Comparison of ENCODE assay signal across 9 cellular contexts in the genomic region with DNA sequence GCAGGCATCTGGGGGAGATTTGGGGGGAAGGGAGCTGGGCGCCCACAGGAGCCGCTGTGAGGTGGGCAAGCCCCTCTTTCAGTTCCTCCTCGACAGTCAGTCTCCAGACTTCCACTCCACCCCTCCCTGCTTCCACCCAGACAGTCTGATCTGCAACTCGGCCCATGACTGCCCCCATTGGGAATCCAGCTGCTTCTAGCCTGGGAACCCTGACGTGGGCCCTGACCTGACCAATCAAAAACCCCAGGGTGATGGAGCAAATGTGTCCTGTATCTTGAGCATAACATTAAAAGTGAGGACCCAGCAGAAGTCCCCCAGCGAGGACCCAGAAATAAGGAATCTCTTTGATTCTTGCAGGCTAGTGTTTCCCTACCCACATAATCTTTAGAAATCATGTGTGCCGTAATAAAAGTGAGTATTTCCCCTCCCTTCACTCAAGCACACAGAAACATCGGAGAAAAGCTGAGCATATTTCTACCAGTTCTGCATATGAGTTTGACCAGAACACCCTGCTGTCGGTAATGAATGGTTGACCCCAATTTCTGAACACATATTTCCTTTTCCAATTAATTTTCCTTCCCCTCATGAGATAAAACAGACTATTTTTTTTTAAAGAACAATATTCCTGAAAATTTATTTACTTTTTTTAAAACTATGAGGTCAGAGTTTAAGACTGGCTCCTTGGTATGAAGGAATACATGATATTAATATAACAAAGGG. TPM values are rescaled to one million over a fixed set of nuclear protein-coding genes. Genes with fewer than 3 reads are reported as not detected.
DNase-seq lines count a peak whose midpoint lies in the region; ATAC-seq and TF ChIP-seq lines count a peak whose summit lies in the region.
"Had no signal": no experiment of that assay in that cellular context is flagged by ENCODE, and none has a peak within 500 bp of the region (broad histone marks: within the 10 kb centered on the region; RNA-seq: fewer than 3 reads in every experiment).

No MANE protein-coding gene starts in this region.

- 57 to 67% (median 62%) methylated on average over 8 to 9 of the region's 9 CpGs for WGBS in psoas muscle, 3 donors

- no peak overlapping the region for H3K4me3 ChIP-seq in BE2C (ENCODE audit: low read depth, low read length)
- no peak overlapping the region for H3K4me3 ChIP-seq in psoas muscle

- H3K36me3 ChIP-seq in BE2C (peaks cover 17% of the 10 kb centered on the region), psoas muscle (ENCODE audit: insufficient read depth in 1 of 2, low read depth in 1 of 2) (peaks cover 0 to 38% of the 10 kb centered on the region in 2 donors)

- peaks cover 4% of the 10 kb centered on the region; the same call in 1 of the 2 replicates for H3K4me1 ChIP-seq in BE2C
- H3K4me1 ChIP-seq in psoas muscle: peaks cover 86% of the 10 kb centered on the region

- no peaks in the 10 kb centered on the region for H3K9me3 ChIP-seq in BE2C
- H3K9me3 ChIP-seq in psoas muscle: no peaks in the 10 kb centered on the region

- H3K27me3 ChIP-seq in BE2C: no peaks in the 10 kb centered on the region
- H3K27me3 ChIP-seq in psoas muscle (ENCODE audit: insufficient read depth in 3 of 3, low read length in 2 of 3): no peaks in the 10 kb centered on the region

- intact Hi-C loops in psoas muscle (cut with DNase I): loop anchor here (5.0 to 10.0 kb wide), 4 partner anchors 34 to 286 kb away; partner anchors contain the start of genes ALKBH2 (in 1 of the 2), ISCU (in 1 of the 2), SART3 (in 1 of the 2) and UNG (in 1 of the 2)

- H3K27ac ChIP-seq in psoas muscle: peak overlapping the region; percentile 100

- TF ChIP-seq CTCF in BE2C (IDR thresholded peaks at IDR 0.05; ENCODE audit: low read depth, low read length) (peak; percentile 29; the same call in 1 of the 2 replicates), psoas muscle (IDR thresholded peaks at IDR 0.05) (peak; percentile 6)

- peak; percentile 66 for DNase-seq in BE2C
- peak; percentile 79 for DNase-seq in NCI-H82 (lab: John Stamatoyannopoulos, UW)
- peak; percentile 40 to 45 for DNase-seq in erythroblast (lab: John Stamatoyannopoulos, UW)
- DNase-seq in psoas muscle: peak; percentile 59 to 72
- no peak for DNase-seq in superior temporal gyrus (ENCODE audit: extremely low spot score)
- no peak for DNase-seq in SW480 (ENCODE audit: low spot score)
- no peak for DNase-seq in activated CD8-positive, alpha-beta memory T cell treated with anti-CD3 and anti-CD28 coated beads, Interleukin-2, amount 50 U/mL, for 4 hours

- ATAC-seq in GM21447 (IDR thresholded peaks at IDR 0.05; ENCODE audit: unreplicated experiment) (peak; percentile 63), psoas muscle (peak in 3 of 4 donors; percentile 22 to 46 (median 42))

- TF ChIP-seq POLR2A in erythroblast (IDR thresholded peaks at IDR 0.05; ENCODE audit: low read length): no peak

RNA-seq across cellular contexts. Expression of gene SSH1, which starts 6.4 kb away (rescaled TPM):
- polyA plus RNA-seq in BE2C (2012; ENCODE audit: insufficient read depth, insufficient read length, low read depth): 21.5 TPM
- 10 to 100 TPM; 24.9 to 68.6 (median 55.9) TPM for total RNA-seq in psoas muscle
- 10 to 100 TPM; 10.0 to 39.8 (median 10.9) TPM for polyA plus RNA-seq in psoas muscle

RNA-seq across cellular contexts. Expression of gene DAO, which starts 28.9 kb away (rescaled TPM):
- polyA plus RNA-seq in BE2C (2012; ENCODE audit: insufficient read depth, insufficient read length, low read depth): not detected
- not detected for total RNA-seq in psoas muscle
- polyA plus RNA-seq in psoas muscle: not detected
- total RNA-seq: bronchial epithelial cell had no signal

Comparison
In these comparisons a context has a peak if more than half of its experiments do, and no peak if none do; other contexts are left out.
1. DNase-seq: peak in BE2C (single experiment), NCI-H82 (single experiment), erythroblast (2 of 2) and psoas muscle (2 of 2); none in superior temporal gyrus (single experiment), SW480 (single experiment) and activated CD8-positive, alpha-beta memory T cell treated with anti-CD3 and anti-CD28 coated beads, Interleukin-2, amount 50 U/mL, for 4 hours (single experiment).